18 cellular contexts compared by ENCODE assay signal in the genomic region with DNA sequence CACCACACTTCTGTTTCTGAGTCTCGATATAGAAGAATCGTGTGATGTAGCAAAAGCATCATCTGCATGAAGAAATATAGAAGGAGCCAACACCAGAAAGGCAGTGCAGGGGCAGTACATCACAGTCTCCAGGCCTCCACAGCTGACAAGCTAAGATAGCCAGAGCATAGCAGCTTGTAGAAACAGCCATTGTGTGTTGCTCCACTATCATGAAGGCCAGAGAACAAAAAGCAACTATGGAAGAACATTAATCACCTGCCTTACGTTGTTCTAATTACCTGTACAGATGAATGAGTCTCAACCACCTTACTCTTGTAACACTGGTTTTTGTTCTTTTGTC.
DNase-seq lines count a peak whose midpoint lies in the region; TF ChIP-seq lines count a peak whose summit lies in the region.
"Had no signal": no experiment of that assay in that cellular context is flagged by ENCODE, and none has a peak within 500 bp of the region (broad histone marks: within the 10 kb centered on the region; RNA-seq: fewer than 3 reads in every experiment).

No MANE protein-coding gene starts in this region.

- H3K27ac ChIP-seq in KMS-11 (peak overlapping the region; percentile 74), OCI-LY3 (ENCODE audit: low read length) (peak overlapping the region; percentile 1; the same call in 1 of the 2 replicates), esophagus squamous epithelium (peak overlapping the region in 3 of 4 donors; percentile 56 to 57 (median 57)), adrenal gland (no peak overlapping the region)
- H3K27ac ChIP-seq: RWPE1 had no signal

- H3K4me1 Mint-ChIP-seq in type B pancreatic cell (ENCODE audit: unreplicated experiment) = peaks cover 3% of the 10 kb centered on the region
- H3K4me1 Mint-ChIP-seq: CD4-positive, alpha-beta memory T cell had no signal

- H3K4me1 ChIP-seq in KMS-11 (ENCODE audit: low read depth, poor library complexity, severe bottlenecking) = peaks cover 54% of the 10 kb centered on the region
- peaks cover 27% of the 10 kb centered on the region for H3K4me1 ChIP-seq in OCI-LY3 (ENCODE audit: low read length)
- H3K4me1 ChIP-seq in esophagus squamous epithelium = no peaks in the 10 kb centered on the region
- no peaks in the 10 kb centered on the region for H3K4me1 ChIP-seq in adrenal gland (replicated peaks in 1 of 2)

- H3K36me3 Mint-ChIP-seq in type B pancreatic cell = no peaks in the 10 kb centered on the region
- H3K36me3 Mint-ChIP-seq: CD4-positive, alpha-beta memory T cell had no signal

- no peaks in the 10 kb centered on the region for H4K20me1 ChIP-seq in KMS-11 (ENCODE audit: insufficient read depth)
- no peaks in the 10 kb centered on the region for H4K20me1 ChIP-seq in OCI-LY3 (ENCODE audit: insufficient read depth, low read length)
- H4K20me1 ChIP-seq: BLaER1 treated with 17β-estradiol and CSF1 and Interleukin-3, amounts not matched to agents 10 nM and 100 nM had no signal

- H3K79me2 ChIP-seq in KMS-11 (ENCODE audit: insufficient read depth, low read depth) = no peaks in the 10 kb centered on the region
- H3K79me2 ChIP-seq in OCI-LY3 (ENCODE audit: low read length) = no peaks in the 10 kb centered on the region

- WGBS in esophagus squamous epithelium, 2 donors = 63 to 79% methylated on average over 1 to 3 of the region's 3 CpGs
- 85 to 94% (median 88%) methylated on average over 3 of the region's 3 CpGs for WGBS in adrenal gland, 4 donors

- H3K4me2 ChIP-seq in KMS-11 (peak overlapping the region; percentile 63), OCI-LY3 (ENCODE audit: low read length) (peak overlapping the region; percentile 47)

- peaks cover 8% of the 10 kb centered on the region for H3K9me3 Mint-ChIP-seq in type B pancreatic cell

- no peaks in the 10 kb centered on the region for H3K27me3 Mint-ChIP-seq in type B pancreatic cell
- H3K27me3 Mint-ChIP-seq: CD4-positive, alpha-beta memory T cell had no signal

- DNase-seq in esophagus squamous epithelium (lab: John Stamatoyannopoulos, UW) = no peak
- no peak for DNase-seq in type B pancreatic cell (ENCODE audit: extremely low spot score, unreplicated experiment)
- DNase-seq in adrenal gland = no peak
- no peak for DNase-seq in NCI-H748 (lab: John Stamatoyannopoulos, UW; ENCODE audit: unreplicated experiment)
- DNase-seq in T1000 (lab: John Stamatoyannopoulos, UW) = no peak
- DNase-seq: CD4-positive, alpha-beta memory T cell; DMS153; Kasumi-1; NCI-H1417; NCI-H187 treated with DMSO at 0.1 percent for 48 hours; NCI-H2107; NCI-H446 treated with DMSO at 0.1 percent for 48 hours; NCI-H526 treated with DMSO at 0.1 percent for 48 hours; SIG-M5 had no signal

- H3K9ac ChIP-seq in KMS-11 (peak overlapping the region; percentile 9; the same call in 1 of the 2 replicates), OCI-LY3 (ENCODE audit: low read length) (no peak overlapping the region)

- no peaks in the 10 kb centered on the region for H3K27me3 ChIP-seq in KMS-11 (ENCODE audit: insufficient read depth, low read depth)
- H3K27me3 ChIP-seq in OCI-LY3 (ENCODE audit: low read depth, low read length) = peaks cover 9% of the 10 kb centered on the region
- no peaks in the 10 kb centered on the region for H3K27me3 ChIP-seq in esophagus squamous epithelium
- no peaks in the 10 kb centered on the region for H3K27me3 ChIP-seq in adrenal gland
- H3K27me3 ChIP-seq: BLaER1 treated with 17β-estradiol and CSF1 and Interleukin-3, amounts not matched to agents 10 nM and 100 nM had no signal

- TF ChIP-seq POLR2A in esophagus squamous epithelium (IDR thresholded peaks at IDR 0.05) (no peak), adrenal gland (IDR thresholded peaks at IDR 0.05) (no peak)

- no peak overlapping the region for H3K4me3 ChIP-seq in KMS-11 (IDR thresholded peaks at IDR 0.05; ENCODE audit: insufficient read depth, low read depth, low read length)
- no peak overlapping the region for H3K4me3 ChIP-seq in OCI-LY3 (ENCODE audit: low read length)
- H3K4me3 ChIP-seq in esophagus squamous epithelium = no peak overlapping the region
- no peak overlapping the region for H3K4me3 ChIP-seq in adrenal gland
- H3K4me3 ChIP-seq: BLaER1 treated with 17β-estradiol and CSF1 and Interleukin-3, amounts not matched to agents 10 nM and 100 nM had no signal

- peak overlapping the region; percentile 6 for H3K4me3 Mint-ChIP-seq in type B pancreatic cell
- H3K4me3 Mint-ChIP-seq: CD4-positive, alpha-beta memory T cell had no signal

- intact Hi-C loops in esophagus squamous epithelium (cut with DNase I) (no loop called here), adrenal gland (cut with DNase I) (no loop called here)

- peak overlapping the region; percentile 88 for H3K27ac Mint-ChIP-seq in type B pancreatic cell
- H3K27ac Mint-ChIP-seq: CD4-positive, alpha-beta memory T cell had no signal

- no peaks in the 10 kb centered on the region for H3K36me3 ChIP-seq in KMS-11 (ENCODE audit: insufficient read depth)
- no peaks in the 10 kb centered on the region for H3K36me3 ChIP-seq in OCI-LY3 (replicated peaks; ENCODE audit: low read depth, low read length)
- H3K36me3 ChIP-seq in esophagus squamous epithelium = no peaks in the 10 kb centered on the region
- no peaks in the 10 kb centered on the region for H3K36me3 ChIP-seq in adrenal gland (replicated peaks in 1 of 2)
- H3K36me3 ChIP-seq: BLaER1 treated with 17β-estradiol and CSF1 and Interleukin-3, amounts not matched to agents 10 nM and 100 nM had no signal

- TF ChIP-seq CTCF in KMS-11 (conservative IDR thresholded peaks at IDR 0.05; ENCODE audit: low read depth, low read length) = no peak
- no peak for TF ChIP-seq CTCF in OCI-LY3 (IDR thresholded peaks at IDR 0.05; ENCODE audit: low read depth, low read length)
- no peak for TF ChIP-seq CTCF in esophagus squamous epithelium (IDR thresholded peaks at IDR 0.05)
- no peak for TF ChIP-seq CTCF in type B pancreatic cell (conservative IDR thresholded peaks at IDR 0.05)
- no peak for TF ChIP-seq CTCF in adrenal gland (IDR thresholded peaks at IDR 0.05)

- H2AFZ ChIP-seq in KMS-11 (ENCODE audit: low read depth) (peak overlapping the region; percentile 47; the same call in 1 of the 2 replicates), OCI-LY3 (ENCODE audit: low read depth, low read length) (no peak overlapping the region)

- H3K9me3 ChIP-seq in OCI-LY3 (ENCODE audit: insufficient read depth, low read length) (no peaks in the 10 kb centered on the region), esophagus squamous epithelium (no peaks in the 10 kb centered on the region), adrenal gland (replicated peaks in 1 of 3) (no peaks in the 10 kb centered on the region)

Comparison
In these comparisons a context has a peak if more than half of its experiments do, and no peak if none do; other contexts are left out.
1. H3K27ac ChIP-seq: peak in KMS-11 (single experiment), OCI-LY3 (single experiment) and esophagus squamous epithelium (3 of 4); none in adrenal gland (0 of 5).